11 cellular contexts compared by ENCODE assay signal in the genomic region with DNA sequence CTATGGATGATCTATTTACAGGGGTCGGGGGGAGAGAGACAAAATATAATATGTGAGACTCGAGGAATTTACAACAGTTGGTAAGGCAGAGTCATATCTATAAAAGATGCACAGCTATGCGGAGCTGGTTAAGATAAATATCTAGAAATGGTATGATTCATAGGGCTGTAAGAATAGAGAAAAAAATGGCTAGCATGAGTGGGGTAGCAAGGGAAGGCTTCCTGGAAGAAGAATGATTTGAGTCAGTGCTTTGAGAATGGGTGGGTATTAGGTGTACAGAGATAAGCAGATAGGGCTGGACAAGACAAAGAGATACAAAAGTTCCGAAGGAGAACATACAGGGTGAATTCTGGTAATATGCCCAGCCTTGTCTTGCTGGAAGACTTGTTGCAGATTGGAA.
DNase-seq lines count a peak whose midpoint lies in the region; ATAC-seq and TF ChIP-seq lines count a peak whose summit lies in the region.
"Had no signal": no experiment of that assay in that cellular context is flagged by ENCODE, and none has a peak within 500 bp of the region (broad histone marks: within the 10 kb centered on the region; RNA-seq: fewer than 3 reads in every experiment).

No MANE protein-coding gene starts in this region.

- H3K4me3 ChIP-seq in body of pancreas: no peak overlapping the region

- H3K27ac Mint-ChIP-seq in T-helper 1 cell treated with Interleukin-12 subunit alpha and Interleukin-12 subunit beta and Interleukin-4 antibody, amounts not matched to agents 30 μg/mL and 1 μg/mL, for 36 hours: peak overlapping the region; percentile 33
- peak overlapping the region; percentile 71 to 92 (median 87) for H3K27ac Mint-ChIP-seq in nephron

- 83 to 89% methylated on average over 4 of the region's 4 CpGs for WGBS in body of pancreas, 2 donors

- no peaks in the 10 kb centered on the region for H3K9me3 ChIP-seq in body of pancreas

- no peaks in the 10 kb centered on the region for H3K4me1 ChIP-seq in body of pancreas

- TF ChIP-seq POLR2A in body of pancreas (IDR thresholded peaks at IDR 0.05): no peak

- TF ChIP-seq CTCF in nephron (IDR thresholded peaks at IDR 0.05; ENCODE audit: unreplicated experiment in 3 of 3) (no peak), body of pancreas (IDR thresholded peaks at IDR 0.05) (no peak)

- peaks cover 13% of the 10 kb centered on the region for H3K4me1 Mint-ChIP-seq in T-helper 1 cell treated with Interleukin-12 subunit alpha and Interleukin-12 subunit beta and Interleukin-4 antibody, amounts not matched to agents 30 μg/mL and 1 μg/mL, for 36 hours (ENCODE audit: low read depth)
- H3K4me1 Mint-ChIP-seq in nephron: peaks cover 45% of the 10 kb centered on the region
- H3K4me1 Mint-ChIP-seq: central memory CD8-positive, alpha-beta T cell had no signal

- H3K27me3 ChIP-seq in body of pancreas: no peaks in the 10 kb centered on the region

- H3K27me3 Mint-ChIP-seq in T-helper 1 cell treated with Interleukin-12 subunit alpha and Interleukin-12 subunit beta and Interleukin-4 antibody, amounts not matched to agents 30 μg/mL and 1 μg/mL, for 36 hours (ENCODE audit: low read depth): no peaks in the 10 kb centered on the region
- H3K27me3 Mint-ChIP-seq in nephron (ENCODE audit: low read depth): no peaks in the 10 kb centered on the region
- H3K27me3 Mint-ChIP-seq: central memory CD8-positive, alpha-beta T cell had no signal

- H3K36me3 Mint-ChIP-seq in T-helper 1 cell treated with Interleukin-12 subunit alpha and Interleukin-12 subunit beta and Interleukin-4 antibody, amounts not matched to agents 30 μg/mL and 1 μg/mL, for 36 hours (ENCODE audit: low read depth): no peaks in the 10 kb centered on the region
- peaks cover 66% of the 10 kb centered on the region for H3K36me3 Mint-ChIP-seq in nephron (ENCODE audit: low read depth)

- ATAC-seq in GM18858 (IDR thresholded peaks at IDR 0.05; ENCODE audit: unreplicated experiment): peak; percentile 29
- peak; percentile 30 for ATAC-seq in HG02678 (IDR thresholded peaks at IDR 0.05; ENCODE audit: unreplicated experiment)
- ATAC-seq in body of pancreas: no peak

- no peak overlapping the region for H3K27ac ChIP-seq in body of pancreas

- H3K9me3 Mint-ChIP-seq in T-helper 1 cell treated with Interleukin-12 subunit alpha and Interleukin-12 subunit beta and Interleukin-4 antibody, amounts not matched to agents 30 μg/mL and 1 μg/mL, for 36 hours: no peaks in the 10 kb centered on the region
- H3K9me3 Mint-ChIP-seq in nephron: no peaks in the 10 kb centered on the region
- H3K9me3 Mint-ChIP-seq: central memory CD8-positive, alpha-beta T cell had no signal

- intact Hi-C loops in body of pancreas (cut with DNase I): no loop called here

- DNase-seq in NCI-H1417 (lab: John Stamatoyannopoulos, UW) (no peak), cerebellar cortex (ENCODE audit: low spot score) (no peak), body of pancreas (no peak)
- DNase-seq: activated CD4-positive, alpha-beta T cell treated with anti-CD3 and anti-CD28 coated beads, Interleukin-2, amount 50 U/mL, for 48 hours; Karpas-422; nucleus accumbens had no signal

- no peaks in the 10 kb centered on the region for H3K36me3 ChIP-seq in body of pancreas (replicated peaks in 1 of 2; ENCODE audit: insufficient read depth in 1 of 2, low read depth in 2 of 2)

- H3K4me3 Mint-ChIP-seq in T-helper 1 cell treated with Interleukin-12 subunit alpha and Interleukin-12 subunit beta and Interleukin-4 antibody, amounts not matched to agents 30 μg/mL and 1 μg/mL, for 36 hours: no peak overlapping the region
- H3K4me3 Mint-ChIP-seq in nephron: peak overlapping the region in 2 of 3 experiments; percentile 9 to 31
- H3K4me3 Mint-ChIP-seq: central memory CD8-positive, alpha-beta T cell had no signal
